Comparison of ENCODE assay signal across 15 cellular contexts in the genomic region with DNA sequence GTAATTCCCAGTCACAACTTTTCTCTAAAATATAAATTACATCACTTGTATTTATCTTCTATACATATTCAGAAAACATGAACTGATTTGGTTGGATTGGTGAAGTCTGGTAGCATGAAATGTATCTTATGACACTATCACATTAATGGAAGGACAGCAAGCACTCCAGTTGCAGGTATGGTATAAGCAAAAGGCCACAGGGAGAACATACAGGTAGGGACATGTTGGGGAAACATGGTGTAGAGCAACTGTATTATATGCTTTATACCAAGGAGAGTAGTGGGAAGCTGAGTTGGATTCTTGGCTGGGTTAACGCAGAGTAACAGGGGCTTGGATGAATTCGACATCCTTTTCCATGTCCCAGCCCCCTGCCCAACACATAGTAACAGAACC. TPM values are rescaled to one million over a fixed set of nuclear protein-coding genes. Genes with fewer than 3 reads are reported as not detected.
DNase-seq lines count a peak whose midpoint lies in the region; ATAC-seq and TF ChIP-seq lines count a peak whose summit lies in the region.
"Had no signal": no experiment of that assay in that cellular context is flagged by ENCODE, and none has a peak within 500 bp of the region (broad histone marks: within the 10 kb centered on the region; RNA-seq: fewer than 3 reads in every experiment).

No MANE protein-coding gene starts in this region.

- H3K27me3 ChIP-seq in gastroesophageal sphincter (no peaks in the 10 kb centered on the region), spleen (replicated peaks in 1 of 7) (no peaks in the 10 kb centered on the region)

- TF ChIP-seq CTCF in gastroesophageal sphincter (IDR thresholded peaks at IDR 0.05) = no peak
- no peak for TF ChIP-seq CTCF in spleen (IDR thresholded peaks at IDR 0.05 in 8 of 11, conservative IDR thresholded peaks at IDR 0.05 in 3 of 11)

- peaks cover 0 to 22% (median 12%) of the 10 kb centered on the region in 3 donors for H3K4me1 ChIP-seq in gastroesophageal sphincter
- peaks cover 18 to 65% (median 49%) of the 10 kb centered on the region in 6 donors for H3K4me1 ChIP-seq in spleen

- intact Hi-C loops in activated CD4-positive, alpha-beta memory T cell treated with anti-CD3 and anti-CD28 coated beads for 36 hours (cut with micrococcal nuclease) = loop anchor here (1.0 to 2.0 kb wide), 2 partner anchors 9 to 16 kb away; a partner anchor contains a TSS
- intact Hi-C loops in spleen (cut with DNase I; ENCODE audit: low total_unique reads) = loop anchor here (10.0 kb wide), 1 partner anchor 62 kb away; a partner anchor contains a TSS

- no peaks in the 10 kb centered on the region for H3K9me3 Mint-ChIP-seq in activated CD4-positive, alpha-beta T cell treated with anti-CD3 and anti-CD28 coated beads, Interleukin-2, amount 10 ng/mL, durations not matched to agents 7 days and 5 days
- no peaks in the 10 kb centered on the region for H3K9me3 Mint-ChIP-seq in activated CD4-positive, alpha-beta memory T cell treated with anti-CD3 and anti-CD28 coated beads for 36 hours

- TF ChIP-seq POLR2A in gastroesophageal sphincter (IDR thresholded peaks at IDR 0.05) = no peak
- no peak for TF ChIP-seq POLR2A in spleen (IDR thresholded peaks at IDR 0.05)

- H3K4me3 ChIP-seq in gastroesophageal sphincter = no peak overlapping the region
- H3K4me3 ChIP-seq in spleen = no peak overlapping the region

- peak overlapping the region; percentile 94 for H3K27ac Mint-ChIP-seq in activated CD4-positive, alpha-beta T cell treated with anti-CD3 and anti-CD28 coated beads, Interleukin-2, amount 10 ng/mL, durations not matched to agents 7 days and 5 days
- H3K27ac Mint-ChIP-seq in activated CD4-positive, alpha-beta memory T cell treated with anti-CD3 and anti-CD28 coated beads for 36 hours = peak overlapping the region; percentile 80

- H3K27ac ChIP-seq in gastroesophageal sphincter (peak overlapping the region in 3 of 4 donors; percentile 41 to 97 (median 96)), spleen (peak overlapping the region; percentile 67 to 100 (median 95))

- H3K4me1 Mint-ChIP-seq in activated CD4-positive, alpha-beta T cell treated with anti-CD3 and anti-CD28 coated beads, Interleukin-2, amount 10 ng/mL, durations not matched to agents 7 days and 5 days = peaks cover 50% of the 10 kb centered on the region
- peaks cover 35% of the 10 kb centered on the region for H3K4me1 Mint-ChIP-seq in activated CD4-positive, alpha-beta memory T cell treated with anti-CD3 and anti-CD28 coated beads for 36 hours (ENCODE audit: low read depth)

- WGBS in gastroesophageal sphincter (ENCODE audit: low coverage in 1 of 2), 2 donors = 83% methylated on average over 2 of the region's 2 CpGs; no CpG with 5 or more reads in 1 of the 2 donors
- WGBS in spleen, 5 donors = 84 to 98% (median 97%) methylated on average over 2 of the region's 2 CpGs

- H3K36me3 ChIP-seq in gastroesophageal sphincter (peaks cover 0 to 30% of the 10 kb centered on the region in 2 donors), spleen (peaks cover 0 to 24% (median 10%) of the 10 kb centered on the region in 6 donors)

- peak overlapping the region; percentile 37 for H3K4me3 Mint-ChIP-seq in activated CD4-positive, alpha-beta T cell treated with anti-CD3 and anti-CD28 coated beads, Interleukin-2, amount 10 ng/mL, durations not matched to agents 7 days and 5 days
- no peak overlapping the region for H3K4me3 Mint-ChIP-seq in activated CD4-positive, alpha-beta memory T cell treated with anti-CD3 and anti-CD28 coated beads for 36 hours

- no peak for ATAC-seq in gastroesophageal sphincter
- no peak for ATAC-seq in HG03342 (IDR thresholded peaks at IDR 0.05; ENCODE audit: unreplicated experiment)
- ATAC-seq: right cardiac atrium had no signal

- TF ChIP-seq EP300 in gastroesophageal sphincter (IDR thresholded peaks at IDR 0.05) = no peak

- CTCF ChIA-PET in activated CD4-positive, alpha-beta T cell treated with anti-CD3 and anti-CD28 coated beads, Interleukin-2, amount 10 ng/mL, durations not matched to agents 7 days and 5 days (lab: Charles Lee) = interaction anchor here (1.3 to 2.9 kb wide), 7 partner anchors 10 to 67 kb away, joined by 4 to 29 read pairs (median 7); a partner anchor contains a TSS
- CTCF ChIA-PET in activated CD4-positive, alpha-beta memory T cell treated with anti-CD3 and anti-CD28 coated beads for 36 hours (lab: Charles Lee) = interaction anchor here (0.9 to 2.8 kb wide), 5 partner anchors 10 to 61 kb away, joined by 3 to 15 read pairs (median 6); a partner anchor contains a TSS

- peaks cover 20% of the 10 kb centered on the region for H3K36me3 Mint-ChIP-seq in activated CD4-positive, alpha-beta T cell treated with anti-CD3 and anti-CD28 coated beads, Interleukin-2, amount 10 ng/mL, durations not matched to agents 7 days and 5 days (ENCODE audit: low read depth)
- peaks cover 18% of the 10 kb centered on the region for H3K36me3 Mint-ChIP-seq in activated CD4-positive, alpha-beta memory T cell treated with anti-CD3 and anti-CD28 coated beads for 36 hours

- DNase-seq in activated CD4-positive, alpha-beta T cell treated with anti-CD3 and anti-CD28 coated beads, Interleukin-2, amount 10 ng/mL, durations not matched to agents 7 days and 5 days = no peak
- DNase-seq in activated CD4-positive, alpha-beta T cell treated with anti-CD3 and anti-CD28 coated beads, Interleukin-2, amount 50 U/mL, for 4 hours = no peak
- DNase-seq in activated CD4-positive, alpha-beta memory T cell treated with anti-CD3 and anti-CD28 coated beads for 36 hours = no peak
- DNase-seq in spleen (no peak), NCI-H146 (lab: John Stamatoyannopoulos, UW) (no peak), KG1 (lab: John Stamatoyannopoulos, UW) (no peak)
- DNase-seq: DMS53, GOT3, hypothalamus, mesendoderm, NCI-H1417 treated with DMSO at 0.1 percent for 48 hours, NCI-H82 had no signal

- POLR2A ChIA-PET in activated CD4-positive, alpha-beta T cell treated with anti-CD3 and anti-CD28 coated beads, Interleukin-2, amount 10 ng/mL, durations not matched to agents 7 days and 5 days (lab: Charles Lee) = no interaction called here
- POLR2A ChIA-PET in activated CD4-positive, alpha-beta memory T cell treated with anti-CD3 and anti-CD28 coated beads for 36 hours (lab: Charles Lee) = interaction anchor here (0.9 to 1.4 kb wide), 2 partner anchors 38 to 134 kb away, joined by 3 to 5 read pairs; no protein-coding TSS in a partner anchor

- no peaks in the 10 kb centered on the region for H3K27me3 Mint-ChIP-seq in activated CD4-positive, alpha-beta T cell treated with anti-CD3 and anti-CD28 coated beads, Interleukin-2, amount 10 ng/mL, durations not matched to agents 7 days and 5 days
- no peaks in the 10 kb centered on the region for H3K27me3 Mint-ChIP-seq in activated CD4-positive, alpha-beta memory T cell treated with anti-CD3 and anti-CD28 coated beads for 36 hours

- H3K9me3 ChIP-seq in gastroesophageal sphincter = no peaks in the 10 kb centered on the region
- no peaks in the 10 kb centered on the region for H3K9me3 ChIP-seq in spleen

RNA-seq across cellular contexts. Expression of a gene that starts 1.4 kb away (rescaled TPM):
- 100 to 1,000 TPM in 1 of 2 experiments, 10 to 100 TPM in 1; 85.0 to 100 TPM for total RNA-seq in activated CD4-positive, alpha-beta T cell treated with anti-CD3 and anti-CD28 coated beads, Interleukin-2, amount 10 ng/mL, durations not matched to agents 7 days and 5 days
- total RNA-seq in activated CD4-positive, alpha-beta memory T cell treated with anti-CD3 and anti-CD28 coated beads for 36 hours = 100 to 1,000 TPM; 141 to 153 TPM
- 10 to 100 TPM; 25.4 to 50.6 (median 29.9) TPM for total RNA-seq in gastroesophageal sphincter
- total RNA-seq in spleen = 10 to 100 TPM; 32.4 to 97.3 (median 62.5) TPM
- 10 to 100 TPM; 31.1 to 49.0 (median 38.3) TPM for polyA plus RNA-seq in spleen

RNA-seq across cellular contexts. Expression of a gene that starts 9.8 kb away (rescaled TPM):
- total RNA-seq in activated CD4-positive, alpha-beta T cell treated with anti-CD3 and anti-CD28 coated beads, Interleukin-2, amount 10 ng/mL, durations not matched to agents 7 days and 5 days = 100 to 1,000 TPM; 103 to 109 TPM
- total RNA-seq in activated CD4-positive, alpha-beta memory T cell treated with anti-CD3 and anti-CD28 coated beads for 36 hours = 100 to 1,000 TPM; 142 to 143 TPM
- total RNA-seq in gastroesophageal sphincter (10 to 100 TPM; 18.0 to 31.7 (median 28.5) TPM), spleen (10 to 100 TPM; 35.9 to 54.4 (median 42.9) TPM)
- 10 to 100 TPM; 74.5 to 98.9 (median 80.4) TPM for polyA plus RNA-seq in spleen

RNA-seq across cellular contexts. Expression of a gene that starts 18.1 kb away (rescaled TPM):
- total RNA-seq in activated CD4-positive, alpha-beta T cell treated with anti-CD3 and anti-CD28 coated beads, Interleukin-2, amount 10 ng/mL, durations not matched to agents 7 days and 5 days = 1 to 10 TPM; 3.3 to 3.5 TPM
- total RNA-seq in activated CD4-positive, alpha-beta memory T cell treated with anti-CD3 and anti-CD28 coated beads for 36 hours = 1 to 10 TPM; 2.0 TPM
- 1 to 10 TPM; 1.9 to 3.9 (median 2.6) TPM for total RNA-seq in gastroesophageal sphincter
- 1 to 10 TPM; 2.6 to 3.7 (median 3.1) TPM for total RNA-seq in spleen
- polyA plus RNA-seq in spleen = 1 to 10 TPM in 2 of 3 donors, under 1 TPM in 1; 0.93 to 1.9 (median 1.0) TPM

RNA-seq across cellular contexts. Expression of a gene that starts 18.4 kb away (rescaled TPM):
- total RNA-seq in activated CD4-positive, alpha-beta T cell treated with anti-CD3 and anti-CD28 coated beads, Interleukin-2, amount 10 ng/mL, durations not matched to agents 7 days and 5 days = 10 to 100 TPM; 89.8 to 92.7 TPM
- total RNA-seq in activated CD4-positive, alpha-beta memory T cell treated with anti-CD3 and anti-CD28 coated beads for 36 hours = 10 to 100 TPM; 68.5 to 69.9 TPM
- total RNA-seq in gastroesophageal sphincter (100 to 1,000 TPM; 287 to 496 (median 351) TPM), spleen (100 to 1,000 TPM in 6 of 7 donors, 10 to 100 TPM in 1; 97.7 to 384 (median 127) TPM)
- polyA plus RNA-seq in spleen = 10 to 100 TPM; 16.4 to 58.5 (median 27.7) TPM

RNA-seq across cellular contexts. Expression of a gene that starts 19.9 kb away (rescaled TPM):
- 1 to 10 TPM; 5.2 to 5.4 TPM for total RNA-seq in activated CD4-positive, alpha-beta T cell treated with anti-CD3 and anti-CD28 coated beads, Interleukin-2, amount 10 ng/mL, durations not matched to agents 7 days and 5 days
- total RNA-seq in activated CD4-positive, alpha-beta memory T cell treated with anti-CD3 and anti-CD28 coated beads for 36 hours = 1 to 10 TPM; 2.0 to 2.1 TPM
- total RNA-seq in gastroesophageal sphincter (under 1 TPM; 0.12 to 0.54 (median 0.31) TPM), spleen (1 to 10 TPM in 4 of 7 donors, under 1 TPM in 2, not detected in 1; 0.68 to 2.6 (median 1.3) TPM)
- 1 to 10 TPM in 1 of 3 donors, under 1 TPM in 2; 0.09 to 1.2 (median 0.11) TPM for polyA plus RNA-seq in spleen
